In genomic region chr1:194367121-194367520, GRCh38 we compare ENCODE assay signal across 1 cellular context.
TF ChIP-seq lines count a peak whose summit lies in the region.

No MANE protein-coding gene starts in this region.

TF ChIP-seq in IMR-90, 13 proteins besides CTCF, POLR2A, EP300 and RAD21:
- no peak for TF ChIP-seq MXI1 (IDR thresholded peaks at IDR 0.05; ENCODE audit: borderline replicate concordance, low read depth, low read length)
- no peak for TF ChIP-seq NFE2L2 (IDR thresholded peaks at IDR 0.05; ENCODE audit: low read depth, low read length)
- no peak for TF ChIP-seq CEBPB (IDR thresholded peaks at IDR 0.05; ENCODE audit: low read depth, low read length)
- TF ChIP-seq RCOR1 (IDR thresholded peaks at IDR 0.05; ENCODE audit: insufficient replicate concordance, low read length): no peak
- no peak for TF ChIP-seq CHD1 (IDR thresholded peaks at IDR 0.05; ENCODE audit: low read depth, low read length)
